Comparison of ENCODE assay signal across 8 cellular contexts in genomic region chr1:149886396-149887195, GRCh38. TPM values are rescaled to one million over a fixed set of nuclear protein-coding genes. Genes with fewer than 3 reads are reported as not detected.
A peak's percentile ranks its signal among the peaks of the same experiment; 100 is the strongest.
DNase-seq lines count a peak whose midpoint lies in the region; ATAC-seq and TF ChIP-seq lines count a peak whose summit lies in the region.

No MANE protein-coding gene starts in this region.

- no peak for TF ChIP-seq CTCF in ascending aorta (IDR thresholded peaks at IDR 0.05)

- DNase-seq in NCI-H187 (lab: John Stamatoyannopoulos, UW), result peak; percentile 99
- peak; percentile 38 to 99 (median 78) for DNase-seq in T-helper 2 cell
- DNase-seq in ascending aorta (ENCODE audit: low spot score in 2 of 2), result peak; percentile 82 to 96
- DNase-seq in hepatic stellate cell (ENCODE audit: low spot score), result peak; percentile 95
- DNase-seq in aorta, result peak; percentile 88 to 91

- intact Hi-C loops in ascending aorta (cut with DNase I), result loop anchor here (1.0 kb wide), 1 partner anchor 50 kb away; the partner anchor contains the start of gene MTMR11
- intact Hi-C loops in aorta (cut with DNase I), result no loop called here

- H3K9me3 ChIP-seq in ascending aorta, result no peaks in the 10 kb centered on the region
- no peaks in the 10 kb centered on the region for H3K9me3 ChIP-seq in aorta (ENCODE audit: control insufficient read depth, low read length)

- peak overlapping the region; percentile 96 for H3K9ac ChIP-seq in rectal smooth muscle tissue (ENCODE audit: low read length)

- H3K27me3 ChIP-seq in ascending aorta (no peaks in the 10 kb centered on the region), rectal smooth muscle tissue (ENCODE audit: control insufficient read depth, insufficient read depth, low read length) (no peaks in the 10 kb centered on the region), aorta (ENCODE audit: control insufficient read depth in 1 of 2, insufficient read depth in 2 of 2, low read length in 1 of 2) (peaks cover 0 to 2% of the 10 kb centered on the region in 2 donors)

- ATAC-seq in GM18502 (IDR thresholded peaks at IDR 0.05; ENCODE audit: poor library complexity, unreplicated experiment), result peak; percentile 61
- ATAC-seq in HG02943 (IDR thresholded peaks at IDR 0.05; ENCODE audit: low read depth, unreplicated experiment), result peak; percentile 53
- ATAC-seq in aorta (ENCODE audit: low FRiP score), result peak; percentile 91

- no peaks in the 10 kb centered on the region for H3K36me3 ChIP-seq in ascending aorta
- peaks cover 3% of the 10 kb centered on the region for H3K36me3 ChIP-seq in rectal smooth muscle tissue (ENCODE audit: control insufficient read depth, insufficient read depth, low read length)
- H3K36me3 ChIP-seq in aorta (ENCODE audit: control insufficient read depth in 1 of 2, insufficient read depth in 2 of 2, low read length in 1 of 2), result no peaks in the 10 kb centered on the region

- WGBS in aorta, 2 donors, result 0% methylated on average over 62 of the region's 62 CpGs

- H3K4me3 ChIP-seq in ascending aorta (peak overlapping the region; percentile 77 to 81), rectal smooth muscle tissue (ENCODE audit: low read length) (peak overlapping the region; percentile 91), aorta (ENCODE audit: low read length in 2 of 2) (peak overlapping the region; percentile 83 to 89)

- peaks cover 7 to 17% of the 10 kb centered on the region in 2 donors for H3K4me1 ChIP-seq in ascending aorta
- H3K4me1 ChIP-seq in rectal smooth muscle tissue (ENCODE audit: control insufficient read depth, insufficient read depth, low read length), result peaks cover 7% of the 10 kb centered on the region
- H3K4me1 ChIP-seq in aorta (ENCODE audit: control insufficient read depth in 1 of 2, insufficient read depth in 2 of 2, low read length in 2 of 2), result peaks cover 0 to 4% of the 10 kb centered on the region in 2 donors

- peak overlapping the region; percentile 97 to 100 for H3K27ac ChIP-seq in ascending aorta
- peak overlapping the region; percentile 100 for H3K27ac ChIP-seq in rectal smooth muscle tissue (ENCODE audit: low read depth, low read length)
- H3K27ac ChIP-seq in aorta (ENCODE audit: low read depth in 1 of 2, low read length in 2 of 2), result peak overlapping the region; percentile 98

RNA-seq across cellular contexts. Expression of gene BOLA1, which starts 12.8 kb away (rescaled TPM):
- 36.7 TPM for total RNA-seq in ascending aorta
- total RNA-seq in aorta, result 10 to 100 TPM in 1 of 2 donors, 1 to 10 TPM in 1; 8.7 to 14.0 TPM
- polyA plus RNA-seq in aorta, result 10 to 100 TPM; 22.3 to 26.6 TPM

RNA-seq across cellular contexts. Expression of gene SV2A, which starts 31.0 kb away (rescaled TPM):
- 5.9 TPM for total RNA-seq in ascending aorta
- 10 to 100 TPM; 16.9 to 20.5 TPM for total RNA-seq in aorta
- 10 to 100 TPM in 1 of 2 donors, 1 to 10 TPM in 1; 4.3 to 13.0 TPM for polyA plus RNA-seq in aorta

RNA-seq across cellular contexts. Expression of gene SF3B4, which starts 41.0 kb away (rescaled TPM):
- total RNA-seq in ascending aorta (87.3 TPM), aorta (10 to 100 TPM; 37.3 to 42.6 TPM)
- 10 to 100 TPM; 18.8 to 37.5 TPM for polyA plus RNA-seq in aorta

RNA-seq across cellular contexts. Expression of gene MTMR11, which starts 50.1 kb away (rescaled TPM):
- total RNA-seq in ascending aorta (39.8 TPM), aorta (10 to 100 TPM; 42.3 to 55.4 TPM)
- polyA plus RNA-seq in aorta, result 10 to 100 TPM; 19.3 to 59.1 TPM

Comparison
In these comparisons a context has a peak if more than half of its experiments do, and no peak if none do; other contexts are left out.
1. Peak in every context shown above with its lines: DNase-seq, ATAC-seq, H3K4me3 ChIP-seq and H3K27ac ChIP-seq.